In genomic region chr2:68799615-68800400, GRCh38 we compare ENCODE assay signal across 12 cellular contexts.
DNase-seq lines count a peak whose midpoint lies in the region; ATAC-seq, FAIRE-seq and TF ChIP-seq lines count a peak whose summit lies in the region.
"Had no signal": no experiment of that assay in that cellular context is flagged by ENCODE, and none has a peak within 500 bp of the region (broad histone marks: within the 10 kb centered on the region; RNA-seq: fewer than 3 reads in every experiment).

No MANE protein-coding gene starts in this region.

- H3K4me3 ChIP-seq in bronchial epithelial cell (ENCODE audit: low read depth, low read length) = peak overlapping the region; percentile 1
- H3K4me3 ChIP-seq in adrenal gland = no peak overlapping the region
- H3K4me3 ChIP-seq: SK-N-MC had no signal

- H3K4me1 ChIP-seq in adrenal gland (replicated peaks in 1 of 2) = peaks cover 0 to 20% of the 10 kb centered on the region in 2 donors

- H3K27me3 ChIP-seq in bronchial epithelial cell (ENCODE audit: control insufficient read depth, insufficient read depth, low read length) = no peaks in the 10 kb centered on the region
- H3K27me3 ChIP-seq in adrenal gland = no peaks in the 10 kb centered on the region

- H3K27ac ChIP-seq in adrenal gland = no peak overlapping the region
- H3K27ac ChIP-seq: SK-N-MC had no signal

- no peak for TF ChIP-seq POLR2A in adrenal gland (IDR thresholded peaks at IDR 0.05)

- H3K9me3 ChIP-seq in adrenal gland (replicated peaks in 1 of 3) = no peaks in the 10 kb centered on the region

- no peak for TF ChIP-seq CTCF in bronchial epithelial cell (IDR thresholded peaks at IDR 0.05; ENCODE audit: insufficient read depth, low read length, severe bottlenecking)
- TF ChIP-seq CTCF in omental fat pad (IDR thresholded peaks at IDR 0.05) = no peak
- no peak for TF ChIP-seq CTCF in adrenal gland (IDR thresholded peaks at IDR 0.05)

- WGBS in adrenal gland, 4 donors = 89 to 97% (median 91%) methylated on average over 11 to 13 of the region's 13 CpGs

- no peaks in the 10 kb centered on the region for H3K36me3 ChIP-seq in bronchial epithelial cell (ENCODE audit: control insufficient read depth, insufficient read depth, low read length)
- no peaks in the 10 kb centered on the region for H3K36me3 ChIP-seq in adrenal gland (replicated peaks in 1 of 2)

- intact Hi-C loops in adrenal gland (cut with DNase I) = no loop called here

- FAIRE-seq in bronchial epithelial cell (lab: Jason Lieb, UNC) = peak; percentile 95
- FAIRE-seq: small intestine had no signal

- ATAC-seq in omental fat pad (ENCODE audit: low FRiP score) = peak; percentile 33
- no peak for ATAC-seq in GM19324 (IDR thresholded peaks at IDR 0.05; ENCODE audit: low FRiP score, unreplicated experiment)

- DNase-seq in NCI-H1436 (lab: John Stamatoyannopoulos, UW) (peak; percentile 45), NCI-H1436 treated with DMSO at 0.1 percent for 48 hours (lab: John Stamatoyannopoulos, UW) (no peak), NCI-H2107 treated with DMSO at 0.1 percent for 48 hours (lab: John Stamatoyannopoulos, UW; ENCODE audit: unreplicated experiment) (peak; percentile 76), bronchial epithelial cell (ENCODE audit: low read depth) (peak; percentile 96), omental fat pad (ENCODE audit: low spot score) (no peak), UCSD-AML1 (lab: John Stamatoyannopoulos, UW; ENCODE audit: unreplicated experiment) (no peak), adrenal gland (no peak)
- DNase-seq: 8988T, NCI-H226, small intestine had no signal

Comparison
In these comparisons a context has a peak if more than half of its experiments do, and no peak if none do; other contexts are left out.
1. DNase-seq: peak in NCI-H1436 (single experiment), NCI-H2107 treated with DMSO at 0.1 percent for 48 hours (single experiment) and bronchial epithelial cell (single experiment); none in NCI-H1436 treated with DMSO at 0.1 percent for 48 hours (single experiment), omental fat pad (single experiment), UCSD-AML1 (single experiment) and adrenal gland (0 of 7).